Comparison of ENCODE assay signal across 8 cellular contexts in the genomic region with DNA sequence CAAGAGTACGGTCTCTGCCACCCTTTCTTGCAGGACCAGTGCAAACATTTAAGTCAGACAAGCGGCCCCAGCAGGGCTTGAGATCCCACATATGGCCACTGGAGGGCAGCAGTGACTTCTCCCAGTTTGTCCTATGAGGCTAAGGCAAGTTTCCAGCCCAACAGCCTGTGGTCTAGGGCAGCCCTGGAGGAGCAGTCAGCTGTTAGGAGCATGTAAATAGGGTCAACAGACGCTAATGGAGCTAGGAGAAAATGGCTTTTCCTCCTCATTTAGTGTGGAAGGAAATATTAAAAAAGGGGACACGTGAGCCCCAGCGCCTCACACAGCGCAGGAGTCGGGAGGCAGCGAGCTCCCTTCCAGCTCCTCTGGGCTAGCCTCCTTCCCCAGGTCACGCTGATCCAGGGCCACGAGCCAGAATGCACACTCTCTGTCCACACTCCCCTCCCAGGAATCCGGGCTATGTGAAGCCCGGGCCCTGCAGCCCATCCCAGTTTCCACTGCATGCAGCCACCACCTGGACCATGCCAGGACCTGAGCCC.
DNase-seq lines count a peak whose midpoint lies in the region; ATAC-seq and TF ChIP-seq lines count a peak whose summit lies in the region.

No MANE protein-coding gene starts in this region.

- no peaks in the 10 kb centered on the region for H3K36me3 ChIP-seq in PC-3 (ENCODE audit: low read depth, low read length)

- H3K9me3 Mint-ChIP-seq in activated T-cell treated with anti-CD3 and anti-CD28 coated beads, Interleukin-2, amount 50 U/mL, for 4 hours, result no peaks in the 10 kb centered on the region
- H3K9me3 Mint-ChIP-seq in nephron, result no peaks in the 10 kb centered on the region
- no peaks in the 10 kb centered on the region for H3K9me3 Mint-ChIP-seq in stimulated activated naive B cell treated with anti-CD40 and anti-IgM and Interleukin-4, amounts not matched to agents 10 μg/mL and 1 μg/mL and 100 μg/mL, for 72 hours

- CTCF ChIA-PET in PC-3 (lab: Charles Lee), result no interaction called here

- H3K36me3 Mint-ChIP-seq in activated T-cell treated with anti-CD3 and anti-CD28 coated beads, Interleukin-2, amount 50 U/mL, for 4 hours (ENCODE audit: insufficient read depth), result no peaks in the 10 kb centered on the region
- H3K36me3 Mint-ChIP-seq in nephron (ENCODE audit: low read depth), result no peaks in the 10 kb centered on the region
- H3K36me3 Mint-ChIP-seq in stimulated activated naive B cell treated with anti-CD40 and anti-IgM and Interleukin-4, amounts not matched to agents 10 μg/mL and 1 μg/mL and 100 μg/mL, for 72 hours, result no peaks in the 10 kb centered on the region

- intact Hi-C loops in PC-3 (cut with micrococcal nuclease), result loop anchor here (1.0 to 2.0 kb wide), 4 partner anchors 37 to 342 kb away; no protein-coding TSS in a partner anchor

- in situ Hi-C loops in KBM-7 (cut with MboI; ENCODE audit: low pct_unique_long_range_greater_than_20kb, low sequenced_read_pairs), result no loop called here

- no TSS peak for BruUV-seq in PC-3 (replicated peaks; lab: Mats Ljungman, UMichigan)

- peak overlapping the region; percentile 10 to 93 (median 79) for H3K27ac Mint-ChIP-seq in nephron
- no peak overlapping the region for H3K27ac Mint-ChIP-seq in stimulated activated naive B cell treated with anti-CD40 and anti-IgM and Interleukin-4, amounts not matched to agents 10 μg/mL and 1 μg/mL and 100 μg/mL, for 72 hours

- peaks cover 34% of the 10 kb centered on the region for H3K4me1 ChIP-seq in PC-3 (ENCODE audit: insufficient read depth, low read length)

- H3K79me2 ChIP-seq in PC-3 (ENCODE audit: low read length), result no peaks in the 10 kb centered on the region

- no peaks in the 10 kb centered on the region for H3K27me3 ChIP-seq in PC-3 (ENCODE audit: low read length)

- H3K4me3 Mint-ChIP-seq in activated T-cell treated with anti-CD3 and anti-CD28 coated beads, Interleukin-2, amount 50 U/mL, for 4 hours, result no peak overlapping the region
- H3K4me3 Mint-ChIP-seq in nephron, result no peak overlapping the region
- no peak overlapping the region for H3K4me3 Mint-ChIP-seq in stimulated activated naive B cell treated with anti-CD40 and anti-IgM and Interleukin-4, amounts not matched to agents 10 μg/mL and 1 μg/mL and 100 μg/mL, for 72 hours

- no peak overlapping the region for H3K4me3 ChIP-seq in PC-3 (ENCODE audit: low read length)
- H3K4me3 ChIP-seq in fibroblast of mammary gland (ENCODE audit: control insufficient read depth, low read depth, low read length), result no peak overlapping the region

- H3K27me3 Mint-ChIP-seq in activated T-cell treated with anti-CD3 and anti-CD28 coated beads, Interleukin-2, amount 50 U/mL, for 4 hours (ENCODE audit: low read depth), result peaks cover 7% of the 10 kb centered on the region
- peaks cover 22% of the 10 kb centered on the region for H3K27me3 Mint-ChIP-seq in nephron (ENCODE audit: low read depth)
- peaks cover 15 to 19% of the 10 kb centered on the region in 2 donors for H3K27me3 Mint-ChIP-seq in stimulated activated naive B cell treated with anti-CD40 and anti-IgM and Interleukin-4, amounts not matched to agents 10 μg/mL and 1 μg/mL and 100 μg/mL, for 72 hours

- DNase-seq in Ammon's horn (ENCODE audit: low spot score) (peak; percentile 94), KBM-7 (peak; percentile 92), PC-3 (peak; percentile 90), fibroblast of mammary gland (ENCODE audit: low read depth) (peak; percentile 95)
- DNase-seq in activated T-cell treated with anti-CD3 and anti-CD28 coated beads, Interleukin-2, amount 50 U/mL, for 4 hours, result peak; percentile 62
- peak; percentile 55 for DNase-seq in stimulated activated naive B cell treated with anti-CD40 and anti-IgM and Interleukin-4, amounts not matched to agents 10 μg/mL and 1 μg/mL and 100 μg/mL, for 72 hours

- no peaks in the 10 kb centered on the region for H4K20me1 ChIP-seq in PC-3 (ENCODE audit: low read length)

- H3K9ac ChIP-seq in PC-3 (ENCODE audit: low read length), result no peak overlapping the region

- no peaks in the 10 kb centered on the region for H3F3A ChIP-seq in PC-3 (ENCODE audit: low read length, unreplicated experiment)

- H2AFZ ChIP-seq in PC-3 (ENCODE audit: low read length), result no peak overlapping the region

- H3K4me2 ChIP-seq in PC-3 (ENCODE audit: low read length), result no peak overlapping the region

- no peaks in the 10 kb centered on the region for H3K9me2 ChIP-seq in PC-3 (replicated peaks; ENCODE audit: low read length)

- peak; percentile 80 for TF ChIP-seq CTCF in PC-3 (conservative IDR thresholded peaks at IDR 0.05; ENCODE audit: low read depth, low read length)
- TF ChIP-seq CTCF in fibroblast of mammary gland (conservative IDR thresholded peaks at IDR 0.05; ENCODE audit: control insufficient read depth, insufficient read depth, low read depth, low read length), result peak; percentile 90
- TF ChIP-seq CTCF in nephron (IDR thresholded peaks at IDR 0.05; ENCODE audit: unreplicated experiment in 3 of 3), result peak; percentile 92 to 94 (median 92)

- no peak overlapping the region for H3K27ac ChIP-seq in PC-3 (ENCODE audit: low read length)

- no peaks in the 10 kb centered on the region for H3K9me3 ChIP-seq in PC-3 (ENCODE audit: low read length)

- peak; percentile 62 for ATAC-seq in GM19397 (IDR thresholded peaks at IDR 0.05; ENCODE audit: unreplicated experiment)
- ATAC-seq in PC-3, result peak; percentile 62
- peak; percentile 68 to 75 for ATAC-seq in activated T-cell treated with anti-CD3 and anti-CD28 coated beads, Interleukin-2, amount 50 U/mL, for 4 hours
- ATAC-seq in stimulated activated naive B cell treated with anti-CD40 and anti-IgM and Interleukin-4, amounts not matched to agents 10 μg/mL and 1 μg/mL and 100 μg/mL, for 72 hours (replicated peaks), result peak; percentile 90 to 92

- H3K4me1 Mint-ChIP-seq in activated T-cell treated with anti-CD3 and anti-CD28 coated beads, Interleukin-2, amount 50 U/mL, for 4 hours (ENCODE audit: low read depth), result no peaks in the 10 kb centered on the region
- H3K4me1 Mint-ChIP-seq in nephron, result peaks cover 71% of the 10 kb centered on the region
- peaks cover 0 to 2% of the 10 kb centered on the region in 2 donors for H3K4me1 Mint-ChIP-seq in stimulated activated naive B cell treated with anti-CD40 and anti-IgM and Interleukin-4, amounts not matched to agents 10 μg/mL and 1 μg/mL and 100 μg/mL, for 72 hours

- POLR2A ChIA-PET in PC-3 (lab: Charles Lee; ENCODE audit: unreplicated experiment), result interaction anchor here (0.6 kb wide), 2 partner anchors 204 to 224 kb away, joined by 4 to 7 read pairs; no protein-coding TSS in a partner anchor
